36 cellular contexts compared by ENCODE assay signal in genomic region chr5:174719211-174719610, GRCh38. TPM values are rescaled to one million over a fixed set of nuclear protein-coding genes. Genes with fewer than 3 reads are reported as not detected.
"Had no signal": no experiment of that assay in that cellular context is flagged by ENCODE, and none has a peak within 500 bp of the region (broad histone marks: within the 10 kb centered on the region; RNA-seq: fewer than 3 reads in every experiment).

No MANE protein-coding gene starts in this region.

- H3K4me1 ChIP-seq: adrenal gland, breast epithelium, foreskin keratinocyte had no signal

- H3K27ac ChIP-seq: adrenal gland, body of pancreas, breast epithelium, coronary artery, dorsolateral prefrontal cortex, esophagus muscularis mucosa, foreskin keratinocyte, gastrocnemius medialis had no signal

- H3K36me3 ChIP-seq: adrenal gland, breast epithelium, cardiac muscle cell, esophagus muscularis mucosa, gastrocnemius medialis had no signal

- H3K36me3 Mint-ChIP-seq: activated CD4-positive, alpha-beta memory T cell treated with anti-CD3 and anti-CD28 coated beads for 36 hours; activated naive CD4-positive, alpha-beta T cell treated with anti-CD3 and anti-CD28 coated beads, Interleukin-2, amount 50 U/mL, for 24 hours; activated naive CD8-positive, alpha-beta T cell treated with anti-CD3 and anti-CD28 coated beads for 36 hours had no signal

- H3K4me3 Mint-ChIP-seq: activated CD4-positive, alpha-beta memory T cell treated with anti-CD3 and anti-CD28 coated beads for 36 hours; activated CD4-positive, alpha-beta T cell treated with anti-CD3 and anti-CD28 coated beads for 36 hours; activated CD4-positive, alpha-beta T cell treated with anti-CD3 and anti-CD28 coated beads, Interleukin-2, amount 10 ng/mL, durations not matched to agents 24 days and 14 days; activated CD8-positive, alpha-beta memory T cell treated with anti-CD3 and anti-CD28 coated beads, Interleukin-2, amount 10 ng/mL, durations not matched to agents 7 days and 5 days; activated CD8-positive, alpha-beta T cell treated with anti-CD3 and anti-CD28 coated beads, Interleukin-2, amount 10 ng/mL, durations not matched to agents 7 days and 5 days; activated naive CD4-positive, alpha-beta T cell treated with anti-CD3 and anti-CD28 coated beads for 36 hours; activated naive CD4-positive, alpha-beta T cell treated with anti-CD3 and anti-CD28 coated beads, Interleukin-2, amount 50 U/mL, for 24 hours; activated naive CD8-positive, alpha-beta T cell treated with anti-CD3 and anti-CD28 coated beads for 36 hours; activated naive CD8-positive, alpha-beta T cell treated with anti-CD3 and anti-CD28 coated beads, Interleukin-2, amount 50 U/mL, for 24 hours; activated T-helper 1 cell treated with anti-CD3 and anti-CD28 coated beads, Interleukin-12 subunit alpha, Interleukin-12 subunit beta, Interleukin-2, Interleukin-4 antibody, amounts not matched to agents 30 ng/mL and 10 ng/mL and 1 ng/mL, durations not matched to agents 14 hours and 24 hours and 36 hours; central memory CD8-positive, alpha-beta T cell; dendritic cell treated with granulocyte-macrophage colony-stimulating factor and Interleukin-4, amounts not matched to agents 40 ng/mL and 50 ng/mL, for 4 days had no signal

- H3K4me3 ChIP-seq: adrenal gland, body of pancreas, breast epithelium, cardiac muscle cell, coronary artery, dorsolateral prefrontal cortex, esophagus muscularis mucosa, gastrocnemius medialis had no signal

- DNase-seq: activated CD4-positive, alpha-beta memory T cell treated with anti-CD3 and anti-CD28 coated beads for 36 hours; activated CD4-positive, alpha-beta T cell treated with anti-CD3 and anti-CD28 coated beads for 36 hours; activated CD4-positive, alpha-beta T cell treated with anti-CD3 and anti-CD28 coated beads, Interleukin-2, amount 10 ng/mL, durations not matched to agents 24 days and 14 days; activated CD4-positive, CD25-positive, alpha-beta regulatory T cell; activated CD4-positive, CD25-positive, alpha-beta regulatory T cell treated with anti-CD3 and anti-CD28 coated beads, Interleukin-2, amount 50 U/mL, for 72 hours; activated CD8-positive, alpha-beta memory T cell treated with anti-CD3 and anti-CD28 coated beads, Interleukin-2, amount 10 ng/mL, durations not matched to agents 7 days and 5 days; activated CD8-positive, alpha-beta memory T cell treated with anti-CD3 and anti-CD28 coated beads, Interleukin-2, amount 50 U/mL, for 4 hours; activated CD8-positive, alpha-beta T cell treated with anti-CD3 and anti-CD28 coated beads, Interleukin-2, amount 10 ng/mL, durations not matched to agents 7 days and 5 days; activated effector memory CD4-positive, alpha-beta T cell treated with anti-CD3 and anti-CD28 coated beads, Interleukin-2, amount 50 U/mL, for 16 hours; activated naive CD4-positive, alpha-beta T cell treated with anti-CD3 and anti-CD28 coated beads for 36 hours; activated naive CD8-positive, alpha-beta T cell treated with anti-CD3 and anti-CD28 coated beads for 36 hours; activated naive CD8-positive, alpha-beta T cell treated with anti-CD3 and anti-CD28 coated beads, Interleukin-2, amount 50 U/mL, for 24 hours; activated T-cell treated with anti-CD3 and anti-CD28 coated beads, Interleukin-2, amount 50 U/mL, for 1 hour; activated T-cell treated with anti-CD3 and anti-CD28 coated beads, Interleukin-2, amount 50 U/mL, for 48 hours; adrenal gland; amygdala; aorta; body of pancreas; dorsolateral prefrontal cortex; effector memory CD4-positive, alpha-beta T cell; erythroblast; foreskin keratinocyte; gastrocnemius medialis; glutamatergic neuron; T-helper 2 cell had no signal

- ATAC-seq: activated CD4-positive, alpha-beta T cell treated with anti-CD3 and anti-CD28 coated beads for 36 hours; activated CD8-positive, alpha-beta memory T cell treated with anti-CD3 and anti-CD28 coated beads, Interleukin-2, amount 10 ng/mL, durations not matched to agents 7 days and 5 days; activated CD8-positive, alpha-beta T cell treated with anti-CD3 and anti-CD28 coated beads, Interleukin-2, amount 10 ng/mL, durations not matched to agents 7 days and 5 days; activated naive CD8-positive, alpha-beta T cell treated with anti-CD3 and anti-CD28 coated beads, Interleukin-2, amount 50 U/mL, for 24 hours; body of pancreas; foreskin keratinocyte; gastrocnemius medialis had no signal

- H3K27ac Mint-ChIP-seq: activated CD4-positive, alpha-beta memory T cell treated with anti-CD3 and anti-CD28 coated beads for 36 hours; activated CD4-positive, alpha-beta T cell treated with anti-CD3 and anti-CD28 coated beads for 36 hours; activated CD4-positive, alpha-beta T cell treated with anti-CD3 and anti-CD28 coated beads, Interleukin-2, amount 10 ng/mL, durations not matched to agents 24 days and 14 days; activated CD8-positive, alpha-beta memory T cell treated with anti-CD3 and anti-CD28 coated beads, Interleukin-2, amount 10 ng/mL, durations not matched to agents 7 days and 5 days; activated CD8-positive, alpha-beta T cell treated with anti-CD3 and anti-CD28 coated beads, Interleukin-2, amount 10 ng/mL, durations not matched to agents 7 days and 5 days; activated naive CD4-positive, alpha-beta T cell treated with anti-CD3 and anti-CD28 coated beads for 36 hours; activated naive CD4-positive, alpha-beta T cell treated with anti-CD3 and anti-CD28 coated beads, Interleukin-2, amount 50 U/mL, for 24 hours; activated naive CD8-positive, alpha-beta T cell treated with anti-CD3 and anti-CD28 coated beads for 36 hours; activated naive CD8-positive, alpha-beta T cell treated with anti-CD3 and anti-CD28 coated beads, Interleukin-2, amount 50 U/mL, for 24 hours; activated T-helper 1 cell treated with anti-CD3 and anti-CD28 coated beads, Interleukin-12 subunit alpha, Interleukin-12 subunit beta, Interleukin-2, Interleukin-4 antibody, amounts not matched to agents 30 ng/mL and 10 ng/mL and 1 ng/mL, durations not matched to agents 14 hours and 24 hours and 36 hours; activated T-helper 2 cell treated with anti-CD3 and anti-CD28 coated beads, Interferon-gamma antibody, Interleukin-2, Interleukin-4, amounts not matched to agents 10 μg/mL and 5 μg/mL and 100 μg/mL, durations not matched to agents 14 hours and 24 hours and 36 hours; dendritic cell treated with granulocyte-macrophage colony-stimulating factor and Interleukin-4, amounts not matched to agents 40 ng/mL and 50 ng/mL, for 4 days had no signal

- H3K9me3 Mint-ChIP-seq: activated CD4-positive, alpha-beta memory T cell treated with anti-CD3 and anti-CD28 coated beads for 36 hours; activated naive CD4-positive, alpha-beta T cell treated with anti-CD3 and anti-CD28 coated beads for 36 hours; activated naive CD4-positive, alpha-beta T cell treated with anti-CD3 and anti-CD28 coated beads, Interleukin-2, amount 50 U/mL, for 24 hours; activated naive CD8-positive, alpha-beta T cell treated with anti-CD3 and anti-CD28 coated beads, Interleukin-2, amount 50 U/mL, for 24 hours; activated T-helper 2 cell treated with anti-CD3 and anti-CD28 coated beads, Interferon-gamma antibody, Interleukin-2, Interleukin-4, amounts not matched to agents 10 μg/mL and 5 μg/mL and 100 μg/mL, durations not matched to agents 14 hours and 24 hours and 36 hours; central memory CD8-positive, alpha-beta T cell had no signal

- H3K9me3 ChIP-seq: adrenal gland, body of pancreas, breast epithelium, esophagus muscularis mucosa, gastrocnemius medialis had no signal

RNA-seq across cellular contexts. Expression of gene MSX2, which starts 5.2 kb away (rescaled TPM):
- total RNA-seq: activated CD4-positive, alpha-beta memory T cell treated with anti-CD3 and anti-CD28 coated beads for 36 hours; activated CD4-positive, alpha-beta T cell treated with anti-CD3 and anti-CD28 coated beads for 36 hours; activated CD4-positive, alpha-beta T cell treated with anti-CD3 and anti-CD28 coated beads, Interleukin-2, amount 10 ng/mL, durations not matched to agents 24 days and 14 days; activated CD8-positive, alpha-beta memory T cell treated with anti-CD3 and anti-CD28 coated beads for 36 hours; activated CD8-positive, alpha-beta memory T cell treated with anti-CD3 and anti-CD28 coated beads, Interleukin-2, amount 10 ng/mL, durations not matched to agents 7 days and 5 days; activated CD8-positive, alpha-beta T cell treated with anti-CD3 and anti-CD28 coated beads, Interleukin-2, amount 10 ng/mL, durations not matched to agents 7 days and 5 days; activated naive CD4-positive, alpha-beta T cell treated with anti-CD3 and anti-CD28 coated beads for 36 hours; activated naive CD8-positive, alpha-beta T cell treated with anti-CD3 and anti-CD28 coated beads for 36 hours; activated T-helper 1 cell treated with anti-CD3 and anti-CD28 coated beads, Interleukin-12 subunit alpha, Interleukin-12 subunit beta, Interleukin-2, Interleukin-4 antibody, amounts not matched to agents 30 ng/mL and 10 ng/mL and 1 ng/mL, durations not matched to agents 14 hours and 24 hours and 36 hours; activated T-helper 2 cell treated with anti-CD3 and anti-CD28 coated beads, Interferon-gamma antibody, Interleukin-2, Interleukin-4, amounts not matched to agents 10 μg/mL and 5 μg/mL and 100 μg/mL, durations not matched to agents 14 hours and 24 hours and 36 hours; body of pancreas; T-helper 1 cell treated with Interleukin-12 subunit alpha and Interleukin-12 subunit beta and Interleukin-4 antibody, amounts not matched to agents 30 ng/mL and 1 ng/mL, for 36 hours had no signal
